In genomic region chr4:26803462-26803861, GRCh38 we compare ENCODE assay signal across 15 cellular contexts. TPM values are rescaled to one million over a fixed set of nuclear protein-coding genes. Genes with fewer than 3 reads are reported as not detected.
A peak's percentile ranks its signal among the peaks of the same experiment; 100 is the strongest.
DNase-seq lines count a peak whose midpoint lies in the region; ATAC-seq and TF ChIP-seq lines count a peak whose summit lies in the region.
"Had no signal": no experiment of that assay in that cellular context is flagged by ENCODE, and none has a peak within 500 bp of the region (broad histone marks: within the 10 kb centered on the region; RNA-seq: fewer than 3 reads in every experiment).

No MANE protein-coding gene starts in this region.

- 27 to 32% methylated on average over 6 of the region's 6 CpGs for WGBS in esophagus squamous epithelium, 2 donors

- no peak for TF ChIP-seq CTCF in osteoblast (IDR thresholded peaks at IDR 0.05; ENCODE audit: extremely low read depth, low read depth, low read length)
- TF ChIP-seq CTCF in esophagus squamous epithelium (IDR thresholded peaks at IDR 0.05): no peak

- peak overlapping the region; percentile 32 for H2AFZ ChIP-seq in osteoblast (ENCODE audit: low read length)

- ATAC-seq in HG03039 (IDR thresholded peaks at IDR 0.05; ENCODE audit: unreplicated experiment) (no peak), left lobe of liver (no peak), HG03565 (IDR thresholded peaks at IDR 0.05; ENCODE audit: unreplicated experiment) (no peak)
- ATAC-seq: CD8-positive, alpha-beta T cell; natural killer cell had no signal

- intact Hi-C loops in esophagus squamous epithelium (cut with DNase I): no loop called here

- DNase-seq in G401 (ENCODE audit: low spot score) (peak; percentile 82), NCI-H2171 treated with DMSO at 0.1 percent for 48 hours (lab: John Stamatoyannopoulos, UW) (peak; percentile 80), osteoblast (ENCODE audit: insufficient read length, low spot score, missing footprints) (peak; percentile 91), left lobe of liver (ENCODE audit: low spot score) (no peak), esophagus squamous epithelium (lab: John Stamatoyannopoulos, UW) (no peak)
- DNase-seq: activated CD4-positive, CD25-positive, alpha-beta regulatory T cell; activated gamma-delta T cell; CD8-positive, alpha-beta T cell; natural killer cell; RPMI8226; testis had no signal

- H4K20me1 ChIP-seq in osteoblast (ENCODE audit: insufficient read depth, low read length): no peaks in the 10 kb centered on the region

- no peaks in the 10 kb centered on the region for H3K79me2 ChIP-seq in osteoblast (ENCODE audit: insufficient read depth, low read length)

- H3K4me1 ChIP-seq in osteoblast (ENCODE audit: insufficient read depth, low read length) (peaks cover 13% of the 10 kb centered on the region), esophagus squamous epithelium (peaks cover 0 to 9% (median 7%) of the 10 kb centered on the region in 3 donors)
- H3K4me1 ChIP-seq: testis had no signal

- in situ Hi-C loops in G401 (cut with HindIII; ENCODE audit: low sequenced_read_pairs): no loop called here

- peak overlapping the region; percentile 23 for H3K4me3 ChIP-seq in osteoblast (ENCODE audit: insufficient read depth, low read length)
- no peak overlapping the region for H3K4me3 ChIP-seq in esophagus squamous epithelium
- H3K4me3 ChIP-seq: coronary artery had no signal

- TF ChIP-seq POLR2A in esophagus squamous epithelium (IDR thresholded peaks at IDR 0.05): no peak

- H3K36me3 ChIP-seq in osteoblast (ENCODE audit: insufficient read depth, low read length) (no peaks in the 10 kb centered on the region), esophagus squamous epithelium (no peaks in the 10 kb centered on the region)

- H3K4me2 ChIP-seq in osteoblast (ENCODE audit: insufficient read depth, low read length): peak overlapping the region; percentile 63

- H3K27me3 ChIP-seq in osteoblast (ENCODE audit: insufficient read depth, low read length): no peaks in the 10 kb centered on the region
- H3K27me3 ChIP-seq in esophagus squamous epithelium: peaks cover 0 to 85% (median 0%) of the 10 kb centered on the region in 4 donors
- H3K27me3 ChIP-seq: testis had no signal

- H3K9me3 ChIP-seq in osteoblast (ENCODE audit: low read depth, low read length) (no peaks in the 10 kb centered on the region), esophagus squamous epithelium (no peaks in the 10 kb centered on the region)
- H3K9me3 ChIP-seq: testis had no signal

- H3K27ac ChIP-seq in cingulate gyrus (ENCODE audit: low read depth, low read length) (peak overlapping the region; percentile 44), osteoblast (ENCODE audit: low read depth, low read length) (no peak overlapping the region), esophagus squamous epithelium (no peak overlapping the region)
- H3K27ac ChIP-seq: coronary artery, testis had no signal

RNA-seq across cellular contexts. Expression of gene STIM2, which starts 57.2 kb away (rescaled TPM):
- total RNA-seq in G401 (2014; rRNA removed; shearing (Covaris generic)): 27.4 and 35.5 TPM in 2 replicates
- 14.8 and 15.3 TPM in 2 replicates for total RNA-seq in osteoblast
- total RNA-seq in left lobe of liver: 12.8 TPM
- total RNA-seq in esophagus squamous epithelium: 10 to 100 TPM in 2 of 4 donors, 1 to 10 TPM in 2; 3.4 to 13.4 (median 8.2) TPM

Comparison
In these comparisons a context has a peak if more than half of its experiments do, and no peak if none do; other contexts are left out.
1. DNase-seq: peak in G401 (single experiment), NCI-H2171 treated with DMSO at 0.1 percent for 48 hours (single experiment) and osteoblast (single experiment); none in left lobe of liver (single experiment) and esophagus squamous epithelium (single experiment).